34 cellular contexts compared by ENCODE assay signal in genomic region chr11:126892781-126893180, GRCh38.
DNase-seq lines count a peak whose midpoint lies in the region; FAIRE-seq and TF ChIP-seq lines count a peak whose summit lies in the region.
"Had no signal": no experiment of that assay in that cellular context is flagged by ENCODE, and none has a peak within 500 bp of the region (broad histone marks: within the 10 kb centered on the region; RNA-seq: fewer than 3 reads in every experiment).

No MANE protein-coding gene starts in this region.

- H3K4me1 ChIP-seq in H1 (replicated peaks in 1 of 4; ENCODE audit: control insufficient read depth in 3 of 4, insufficient read depth in 4 of 4, low read length in 3 of 4) = peaks cover 4 to 12% (median 9%) of the 10 kb centered on the region in 4 experiments; a peak in 6 of 7 replicates
- H3K4me1 ChIP-seq: body of pancreas, esophagus squamous epithelium, psoas muscle, stomach, thyroid gland, uterus had no signal

- no peak for TF ChIP-seq RAD21 in H1 (IDR thresholded peaks at IDR 0.05 in 1 of 2, conservative IDR thresholded peaks at IDR 0.05 in 1 of 2; ENCODE audit: low read depth in 2 of 2, low read length in 2 of 2)

- no peak overlapping the region for H4K5ac ChIP-seq in H1 (ENCODE audit: insufficient read length, low read depth, low read length)

- TF ChIP-seq CTCF in H1 (IDR thresholded peaks at IDR 0.05; ENCODE audit: control extremely low read depth in 1 of 3, insufficient read depth in 1 of 3, low read depth in 1 of 3, low read length in 3 of 3) = no peak

- H3K4me3 ChIP-seq in H1 (ENCODE audit: extremely low read depth in 1 of 4, insufficient read depth in 2 of 4, low read depth in 3 of 4, low read length in 4 of 4) = no peak overlapping the region
- H3K4me3 ChIP-seq: body of pancreas, esophagus squamous epithelium, GM12878, lower lobe of right lung, psoas muscle, sigmoid colon, stomach, thyroid gland, uterus had no signal

- no peak overlapping the region for H3K23ac ChIP-seq in H1 (ENCODE audit: insufficient read length)

- H3K23me2 ChIP-seq in H1 (ENCODE audit: low read depth, low read length) = no peaks in the 10 kb centered on the region

- no peak overlapping the region for H3K18ac ChIP-seq in H1 (ENCODE audit: extremely low read depth, low read length)

- CTCF ChIA-PET in H1 (lab: Charles Lee; ENCODE audit: partially characterized antibody) = interaction anchor here (1.0 to 3.9 kb wide), 10 partner anchors 10 to 182 kb away, joined by 3 to 14 read pairs (median 3); no protein-coding TSS in a partner anchor

- TF ChIP-seq EP300 in H1 (IDR thresholded peaks at IDR 0.05; ENCODE audit: borderline replicate concordance in 1 of 2, low read depth in 2 of 2, low read length in 2 of 2) = no peak

- no peak overlapping the region for H4K91ac ChIP-seq in H1 (replicated peaks; ENCODE audit: insufficient read length, low read length)

- H3K79me1 ChIP-seq in H1 (ENCODE audit: low read depth, low read length) = no peaks in the 10 kb centered on the region; the same call in 1 of the 2 replicates

- no peak overlapping the region for H3K4ac ChIP-seq in H1 (replicated peaks; ENCODE audit: insufficient read length, low read depth, low read length)

- peaks cover 0 to 1% of the 10 kb centered on the region in 2 experiments for H4K20me1 ChIP-seq in H1 (replicated peaks in 1 of 2; ENCODE audit: control insufficient read depth in 1 of 2, insufficient read depth in 2 of 2, low read length in 2 of 2)

- no peak overlapping the region for H2BK5ac ChIP-seq in H1 (ENCODE audit: low read depth, low read length)

- DNase-seq in DMS79 (lab: John Stamatoyannopoulos, UW) (peak; percentile 48), NCI-H1092 treated with DMSO at 0.1 percent for 48 hours (lab: John Stamatoyannopoulos, UW) (peak; percentile 71), NCI-H510A (lab: John Stamatoyannopoulos, UW) (peak; percentile 32), H1 (ENCODE audit: low read depth in 1 of 2, low spot score in 2 of 2) (no peak), EL (no peak), iPS-NIHi11 (ENCODE audit: low spot score) (no peak)
- no peak for DNase-seq in central memory CD4-positive, alpha-beta T cell
- DNase-seq in activated naive CD4-positive, alpha-beta T cell (lab: John Stamatoyannopoulos, UW) = no peak
- DNase-seq: activated CD4-positive, alpha-beta T cell treated with anti-CD3 and anti-CD28 coated beads for 36 hours; activated CD8-positive, alpha-beta memory T cell treated with anti-CD3 and anti-CD28 coated beads, Interleukin-2, amount 50 U/mL, for 48 hours; activated CD8-positive, alpha-beta T cell treated with anti-CD3 and anti-CD28 coated beads for 36 hours; activated naive CD4-positive, alpha-beta T cell treated with anti-CD3 and anti-CD28 coated beads for 36 hours; AML-193; body of pancreas; CD4-positive, CD25-positive, alpha-beta regulatory T cell; esophagus squamous epithelium; foreskin melanocyte; HCEC 1CT; kidney glomerular epithelial cell; lower lobe of right lung; MM.1S; natural killer cell; NCI-H146; NCI-H446 treated with DMSO at 0.1 percent for 48 hours; psoas muscle; sigmoid colon; stimulated activated CD4-positive, alpha-beta T cell treated with anti-CD3 and anti-CD28 coated beads, Interleukin-4, amount 100 ng/mL, for 1 hour; stomach; T1000; thyroid gland; uterus had no signal

- no peak overlapping the region for H3K27ac ChIP-seq in H1 (ENCODE audit: low read depth, low read length)
- H3K27ac ChIP-seq: body of pancreas, esophagus squamous epithelium, KMS-11, lower lobe of right lung, psoas muscle, sigmoid colon, stomach, thyroid gland, uterus, VCaP had no signal

- H3K36me3 ChIP-seq in H1 (ENCODE audit: control insufficient read depth in 2 of 4, insufficient read depth in 4 of 4, low read length in 3 of 4) = no peaks in the 10 kb centered on the region
- H3K36me3 ChIP-seq: esophagus squamous epithelium, lower lobe of right lung, sigmoid colon, stomach, thyroid gland, uterus had no signal

- no peak for FAIRE-seq in H1 (lab: Jason Lieb, UNC)
- FAIRE-seq: GM12878 had no signal

- 0 out of 2 replicates have a peak overlapping the region, but pooled peaks have one; percentile 55 for H2BK20ac ChIP-seq in H1 (ENCODE audit: low read length)

- TF ChIP-seq POLR2A in H1 (IDR thresholded peaks at IDR 0.05; ENCODE audit: control extremely low read depth in 1 of 2, low read depth in 2 of 2, low read length in 2 of 2) = no peak

- H2AFZ ChIP-seq in H1 (ENCODE audit: low read length) = no peak overlapping the region

- H2BK120ac ChIP-seq in H1 (replicated peaks; ENCODE audit: low read depth, low read length) = no peak overlapping the region

- POLR2A ChIA-PET in H1 (lab: Charles Lee; ENCODE audit: partially characterized antibody) = no interaction called here

- no peak overlapping the region for H2BK15ac ChIP-seq in H1 (ENCODE audit: low read length)

- WGBS in H1 (ENCODE audit: extremely low coverage in 1 of 2, insufficient coverage in 1 of 2, insufficient read length in 1 of 2, insufficient replicate concordance in 2 of 2, low coverage in 1 of 2, low lambda C conversion rate in 2 of 2, missing lambda C conversion rate in 1 of 2), 2 experiments = 85% methylated on average over 10 of the region's 10 CpGs; no CpG with 5 or more reads in 1 of the 2 experiments

- no peak overlapping the region for H3K9ac ChIP-seq in H1 (replicated peaks in 1 of 4; ENCODE audit: extremely low read depth in 1 of 4, low read depth in 3 of 4, low read length in 3 of 4)
- H3K9ac ChIP-seq: KMS-11 had no signal

- H3K79me2 ChIP-seq in H1 (ENCODE audit: control insufficient read depth in 1 of 2, insufficient read depth in 2 of 2, low read length in 2 of 2) = no peaks in the 10 kb centered on the region

- H3K9me3 ChIP-seq in H1 (ENCODE audit: insufficient read depth in 2 of 2, low read depth in 1 of 2, low read length in 1 of 2) = peaks cover 0 to 6% of the 10 kb centered on the region in 2 experiments; a peak in 1 of 4 replicates
- H3K9me3 ChIP-seq: body of pancreas, psoas muscle, sigmoid colon, thyroid gland, uterus had no signal

- no peaks in the 10 kb centered on the region for H3K27me3 ChIP-seq in H1 (replicated peaks in 1 of 4; ENCODE audit: control insufficient read depth in 3 of 4, extremely low read depth in 1 of 4, insufficient read depth in 3 of 4, low read length in 3 of 4)
- H3K27me3 ChIP-seq: body of pancreas, esophagus squamous epithelium, sigmoid colon, stomach, thyroid gland, uterus had no signal

- no peak overlapping the region for H2AK5ac ChIP-seq in H1 (ENCODE audit: low read depth, low read length)

- H3K14ac ChIP-seq in H1 (ENCODE audit: insufficient read length) = no peak overlapping the region

- no peak overlapping the region for H3K4me2 ChIP-seq in H1 (ENCODE audit: insufficient read depth in 1 of 2, low read depth in 2 of 2, low read length in 2 of 2)
- H3K4me2 ChIP-seq: KMS-11 had no signal

- H4K8ac ChIP-seq in H1 (ENCODE audit: extremely low read depth, insufficient read depth, low read length) = no peak overlapping the region

- H3K56ac ChIP-seq in H1 (replicated peaks; ENCODE audit: insufficient read length, low read depth, low read length) = no peak overlapping the region

- no peak overlapping the region for H2BK12ac ChIP-seq in H1 (ENCODE audit: low read depth, low read length)

TF ChIP-seq in H1, 55 proteins besides CTCF, POLR2A, EP300 and RAD21:
- TF ChIP-seq TAF1 (IDR thresholded peaks at IDR 0.05; ENCODE audit: low read depth, low read length) (no peak), CHD2 (IDR thresholded peaks at IDR 0.05; ENCODE audit: low read length) (no peak), KDM4A (IDR thresholded peaks at IDR 0.05; ENCODE audit: low read depth, low read length, severe bottlenecking) (no peak), ATF2 (IDR thresholded peaks at IDR 0.05; ENCODE audit: low read length) (no peak), SIRT6 (IDR thresholded peaks at IDR 0.05; ENCODE audit: low read length) (no peak)

Comparison
In these comparisons a context has a peak if more than half of its experiments do, and no peak if none do; other contexts are left out.
1. DNase-seq: peak in DMS79 (single experiment), NCI-H1092 treated with DMSO at 0.1 percent for 48 hours (single experiment) and NCI-H510A (single experiment); none in H1 (0 of 2), EL (single experiment), iPS-NIHi11 (single experiment), central memory CD4-positive, alpha-beta T cell (single experiment) and activated naive CD4-positive, alpha-beta T cell (0 of 4).